13 cellular contexts compared by ENCODE assay signal in the genomic region with DNA sequence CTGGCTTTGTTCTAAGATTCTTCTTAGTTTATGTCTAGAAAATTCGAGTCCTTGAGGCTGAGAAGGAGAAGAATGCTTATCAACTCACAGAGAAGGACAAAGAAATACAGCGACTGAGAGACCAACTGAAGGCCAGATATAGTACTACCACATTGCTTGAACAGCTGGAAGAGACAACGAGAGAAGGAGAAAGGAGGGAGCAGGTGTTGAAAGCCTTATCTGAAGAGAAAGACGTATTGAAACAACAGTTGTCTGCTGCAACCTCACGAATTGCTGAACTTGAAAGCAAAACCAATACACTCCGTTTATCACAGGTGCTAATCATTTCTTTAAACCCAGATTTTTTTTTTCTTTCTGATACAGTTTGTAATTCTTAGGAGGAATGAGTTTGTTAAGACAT. TPM values are rescaled to one million over a fixed set of nuclear protein-coding genes. Genes with fewer than 3 reads are reported as not detected.
DNase-seq lines count a peak whose midpoint lies in the region; ATAC-seq and FAIRE-seq lines count a peak whose summit lies in the region.
"Had no signal": no experiment of that assay in that cellular context is flagged by ENCODE, and none has a peak within 500 bp of the region (broad histone marks: within the 10 kb centered on the region; RNA-seq: fewer than 3 reads in every experiment).

No MANE protein-coding gene starts in this region.

- H3K4me3 ChIP-seq in Jurkat, Clone E6-1 (ENCODE audit: low read length) = no peak overlapping the region
- peak overlapping the region in 1 of 2 donors; percentile 33 for H3K4me3 ChIP-seq in small intestine (ENCODE audit: low read depth in 1 of 2, low read length in 2 of 2)
- H3K4me3 ChIP-seq: sigmoid colon had no signal

- H3K36me3 ChIP-seq in small intestine (ENCODE audit: control insufficient read depth in 2 of 2, insufficient read depth in 2 of 2, low read length in 2 of 2) = no peaks in the 10 kb centered on the region
- H3K36me3 ChIP-seq: sigmoid colon had no signal

- 8 to 52% (median 22%) methylated on average over 6 of the region's 6 CpGs for WGBS in small intestine, 3 donors

- no peaks in the 10 kb centered on the region for H3K27me3 ChIP-seq in small intestine (ENCODE audit: control insufficient read depth in 2 of 2, insufficient read depth in 2 of 2, low read length in 2 of 2)
- H3K27me3 ChIP-seq: sigmoid colon had no signal

- no peaks in the 10 kb centered on the region for H3K4me1 ChIP-seq in small intestine (ENCODE audit: control insufficient read depth in 2 of 2, insufficient read depth in 1 of 2, low read depth in 1 of 2, low read length in 1 of 2)
- H3K4me1 ChIP-seq: sigmoid colon had no signal

- no peaks in the 10 kb centered on the region for H3K9me3 ChIP-seq in small intestine (ENCODE audit: control insufficient read depth, low read depth)
- H3K9me3 ChIP-seq: sigmoid colon had no signal

- H3K27me3 Mint-ChIP-seq in activated T-cell treated with anti-CD3 and anti-CD28 coated beads, Interleukin-2, amount 50 U/mL, for 72 hours (ENCODE audit: low read depth) = no peaks in the 10 kb centered on the region
- H3K27me3 Mint-ChIP-seq: stimulated activated naive B cell treated with anti-CD40 and anti-IgM and Interleukin-4, amounts not matched to agents 10 μg/mL and 1 μg/mL and 100 μg/mL, for 72 hours had no signal

- no peak for FAIRE-seq in small intestine (lab: Jason Lieb, UNC)

- no peaks in the 10 kb centered on the region for H3K9me3 Mint-ChIP-seq in activated T-cell treated with anti-CD3 and anti-CD28 coated beads, Interleukin-2, amount 50 U/mL, for 72 hours
- H3K9me3 Mint-ChIP-seq: activated naive CD4-positive, alpha-beta T cell treated with anti-CD3 and anti-CD28 coated beads, Interleukin-2, amount 50 U/mL, for 72 hours; stimulated activated naive B cell treated with anti-CD40 and anti-IgM and Interleukin-4, amounts not matched to agents 10 μg/mL and 1 μg/mL and 100 μg/mL, for 72 hours had no signal

- H3K36me3 Mint-ChIP-seq in activated T-cell treated with anti-CD3 and anti-CD28 coated beads, Interleukin-2, amount 50 U/mL, for 72 hours (ENCODE audit: insufficient read depth in 2 of 2) = peaks cover 10 to 42% of the 10 kb centered on the region in 2 donors
- H3K36me3 Mint-ChIP-seq: stimulated activated naive B cell treated with anti-CD40 and anti-IgM and Interleukin-4, amounts not matched to agents 10 μg/mL and 1 μg/mL and 100 μg/mL, for 72 hours had no signal

- peaks cover 57% of the 10 kb centered on the region for H3K4me1 Mint-ChIP-seq in activated T-cell treated with anti-CD3 and anti-CD28 coated beads, Interleukin-2, amount 50 U/mL, for 72 hours (ENCODE audit: low read depth)

- ATAC-seq in activated T-cell treated with anti-CD3 and anti-CD28 coated beads, Interleukin-2, amount 50 U/mL, for 72 hours (replicated peaks in 1 of 2) = peak in 1 of 2 donors; percentile 62
- ATAC-seq in GM21737 (IDR thresholded peaks at IDR 0.05; ENCODE audit: unreplicated experiment) = peak; percentile 50
- ATAC-seq: stimulated activated naive B cell treated with anti-CD40 and anti-IgM and Interleukin-4, amounts not matched to agents 10 μg/mL and 1 μg/mL and 100 μg/mL, for 72 hours had no signal

- DNase-seq in activated T-cell treated with anti-CD3 and anti-CD28 coated beads, Interleukin-2, amount 50 U/mL, for 72 hours = no peak
- DNase-seq in activated T-cell treated with anti-CD3 and anti-CD28 coated beads for 4 hours (no peak), small intestine (peak; percentile 27), GM19238 (ENCODE audit: insufficient read length, low spot score) (no peak), amniotic stem cell (lab: John Stamatoyannopoulos, UW) (no peak), NCI-H510A (lab: John Stamatoyannopoulos, UW) (no peak)
- peak; percentile 64 for DNase-seq in Jurkat, Clone E6-1 (ENCODE audit: low read depth, low spot score)
- DNase-seq: left cardiac atrium; NCI-H69; sigmoid colon; stimulated activated naive B cell treated with anti-CD40 and anti-IgM and Interleukin-4, amounts not matched to agents 10 μg/mL and 1 μg/mL and 100 μg/mL, for 72 hours had no signal

- peak overlapping the region; percentile 20 to 78 for H3K4me3 Mint-ChIP-seq in activated T-cell treated with anti-CD3 and anti-CD28 coated beads, Interleukin-2, amount 50 U/mL, for 72 hours
- H3K4me3 Mint-ChIP-seq: stimulated activated naive B cell treated with anti-CD40 and anti-IgM and Interleukin-4, amounts not matched to agents 10 μg/mL and 1 μg/mL and 100 μg/mL, for 72 hours had no signal

- H3K27ac ChIP-seq in small intestine (ENCODE audit: low read depth in 1 of 2, low read length in 1 of 2) = peak overlapping the region in 1 of 2 donors; percentile 39
- H3K27ac ChIP-seq: sigmoid colon had no signal

- H3K27ac Mint-ChIP-seq in activated T-cell treated with anti-CD3 and anti-CD28 coated beads, Interleukin-2, amount 50 U/mL, for 72 hours = peak overlapping the region; percentile 77
- H3K27ac Mint-ChIP-seq: activated naive CD4-positive, alpha-beta T cell treated with anti-CD3 and anti-CD28 coated beads, Interleukin-2, amount 50 U/mL, for 72 hours; stimulated activated naive B cell treated with anti-CD40 and anti-IgM and Interleukin-4, amounts not matched to agents 10 μg/mL and 1 μg/mL and 100 μg/mL, for 72 hours had no signal

RNA-seq across cellular contexts. Expression of gene CEP55, which starts 6.7 kb away (rescaled TPM):
- total RNA-seq in activated T-cell treated with anti-CD3 and anti-CD28 coated beads, Interleukin-2, amount 50 U/mL, for 72 hours = 10 to 100 TPM; 46.6 to 55.8 TPM
- 75.7 TPM for polyA plus RNA-seq in Jurkat, Clone E6-1 (2012; ENCODE audit: insufficient read depth, insufficient read length)
- 10 to 100 TPM in 1 of 3 donors, 1 to 10 TPM in 1, under 1 TPM in 1; 0.27 to 21.7 (median 1.1) TPM for polyA plus RNA-seq in small intestine

RNA-seq across cellular contexts. Expression of gene MYOF, which starts 20.9 kb away (rescaled TPM):
- total RNA-seq in activated T-cell treated with anti-CD3 and anti-CD28 coated beads, Interleukin-2, amount 50 U/mL, for 72 hours = 10 to 100 TPM; 32.3 to 32.4 TPM
- not detected for polyA plus RNA-seq in Jurkat, Clone E6-1 (2012; ENCODE audit: insufficient read depth, insufficient read length)
- polyA plus RNA-seq in small intestine = 10 to 100 TPM in 1 of 3 donors, 1 to 10 TPM in 2; 1.6 to 20.6 (median 2.0) TPM

Comparison
In these comparisons a context has a peak if more than half of its experiments do, and no peak if none do; other contexts are left out.
1. DNase-seq: peak in Jurkat, Clone E6-1 (single experiment) and small intestine (single experiment); none in activated T-cell treated with anti-CD3 and anti-CD28 coated beads, Interleukin-2, amount 50 U/mL, for 72 hours (0 of 2), activated T-cell treated with anti-CD3 and anti-CD28 coated beads for 4 hours (single experiment), GM19238 (single experiment), amniotic stem cell (single experiment) and NCI-H510A (single experiment).